In genomic region chr5:171595801-171596231, GRCh38 we compare ENCODE assay signal across 10 cellular contexts.
DNase-seq lines count a peak whose midpoint lies in the region; ATAC-seq, FAIRE-seq and TF ChIP-seq lines count a peak whose summit lies in the region.
"Had no signal": no experiment of that assay in that cellular context is flagged by ENCODE, and none has a peak within 500 bp of the region (broad histone marks: within the 10 kb centered on the region; RNA-seq: fewer than 3 reads in every experiment).

No MANE protein-coding gene starts in this region.

- TF ChIP-seq CTCF in AG10803 (conservative IDR thresholded peaks at IDR 0.05; ENCODE audit: low read length), result no peak
- TF ChIP-seq CTCF in left ventricle myocardium inferior (IDR thresholded peaks at IDR 0.05; ENCODE audit: borderline replicate concordance), result no peak
- TF ChIP-seq CTCF in colonic mucosa (IDR thresholded peaks at IDR 0.05), result no peak
- no peak for TF ChIP-seq CTCF in transverse colon (IDR thresholded peaks at IDR 0.05)

- no peaks in the 10 kb centered on the region for H3K9me3 ChIP-seq in left ventricle myocardium inferior (replicated peaks)
- H3K9me3 ChIP-seq in colonic mucosa, result no peaks in the 10 kb centered on the region
- no peaks in the 10 kb centered on the region for H3K9me3 ChIP-seq in transverse colon

- no peaks in the 10 kb centered on the region for H3K27me3 ChIP-seq in left ventricle myocardium inferior (ENCODE audit: low read depth)
- no peaks in the 10 kb centered on the region for H3K27me3 ChIP-seq in colonic mucosa
- H3K27me3 ChIP-seq in transverse colon, result no peaks in the 10 kb centered on the region

- no peak for TF ChIP-seq POLR2A in transverse colon (IDR thresholded peaks at IDR 0.05)

- in situ Hi-C loops in transverse colon (cut with MboI; ENCODE audit: low pct_ligation_motif_present in 1 of 4, low pct_unique_long_range_greater_than_20kb in 1 of 4, low sequenced_read_pairs in 3 of 4), result no loop called here

- H3K36me3 ChIP-seq in left ventricle myocardium inferior, result no peaks in the 10 kb centered on the region
- H3K36me3 ChIP-seq in colonic mucosa, result no peaks in the 10 kb centered on the region
- no peaks in the 10 kb centered on the region for H3K36me3 ChIP-seq in transverse colon

- FAIRE-seq in RCC 7860 (lab: Jason Lieb, UNC), result peak; percentile 70
- FAIRE-seq: G401.6 had no signal

- H3K9ac ChIP-seq in colonic mucosa (ENCODE audit: low read depth in 2 of 2, low read length in 2 of 2), result no peak overlapping the region

- H3K4me1 ChIP-seq in left ventricle myocardium inferior, result peaks cover 13% of the 10 kb centered on the region
- no peaks in the 10 kb centered on the region for H3K4me1 ChIP-seq in colonic mucosa
- no peaks in the 10 kb centered on the region for H3K4me1 ChIP-seq in transverse colon

- DNase-seq in AG10803 (ENCODE audit: low read depth) (peak; percentile 63), RCC 7860 (ENCODE audit: low spot score) (peak; percentile 68), left ventricle myocardium inferior (peak; percentile 27), Kasumi-1 (lab: John Stamatoyannopoulos, UW) (no peak), colonic mucosa (no peak), transverse colon (no peak)

- TF ChIP-seq EP300 in transverse colon (IDR thresholded peaks at IDR 0.05; ENCODE audit: low read depth), result no peak

- peak; percentile 56 for ATAC-seq in GM21786 (IDR thresholded peaks at IDR 0.05; ENCODE audit: unreplicated experiment)
- ATAC-seq in GM18861 (IDR thresholded peaks at IDR 0.05; ENCODE audit: unreplicated experiment), result no peak

- H3K27ac ChIP-seq in left ventricle myocardium inferior (replicated peaks) (peak overlapping the region; percentile 63), colonic mucosa (no peak overlapping the region), transverse colon (no peak overlapping the region)
- H3K27ac ChIP-seq: HL-60 had no signal

- intact Hi-C loops in left ventricle myocardium inferior (cut with micrococcal nuclease), result no loop called here
- intact Hi-C loops in colonic mucosa (cut with DNase I), result no loop called here
- intact Hi-C loops in transverse colon (cut with DNase I; ENCODE audit: low total_unique reads), result no loop called here

- H3K4me3 ChIP-seq in AG10803 (ENCODE audit: low read length) (no peak overlapping the region), left ventricle myocardium inferior (no peak overlapping the region), colonic mucosa (no peak overlapping the region), transverse colon (no peak overlapping the region)

- WGBS in transverse colon (ENCODE audit: low coverage in 1 of 2), 2 donors, result 50 to 66% methylated on average over 2 to 3 of the region's 3 CpGs

Comparison
In these comparisons a context has a peak if more than half of its experiments do, and no peak if none do; other contexts are left out.
1. DNase-seq: peak in AG10803 (single experiment), RCC 7860 (single experiment) and left ventricle myocardium inferior (single experiment); none in Kasumi-1 (0 of 2), colonic mucosa (single experiment) and transverse colon (single experiment).